Comparison of ENCODE assay signal across 19 cellular contexts in the genomic region with DNA sequence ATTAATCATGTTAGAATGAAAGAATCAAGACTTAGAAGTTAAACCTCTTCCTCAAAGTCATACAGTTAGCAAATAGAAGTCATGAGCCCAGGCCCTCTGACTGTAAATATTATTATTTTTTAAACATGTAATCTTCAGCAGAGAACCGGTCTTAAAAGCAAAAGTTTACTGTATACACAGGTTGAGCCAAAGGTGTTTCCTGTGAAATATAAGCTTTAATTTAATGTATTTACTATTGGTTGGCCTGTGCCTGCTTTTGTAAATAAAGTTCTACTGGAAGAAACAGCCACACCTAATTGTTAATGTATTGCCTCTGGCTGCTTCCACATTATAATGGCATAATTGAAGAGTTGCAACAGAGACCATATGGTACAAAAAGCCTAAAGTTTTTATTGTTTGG.
A peak's percentile ranks its signal among the peaks of the same experiment; 100 is the strongest.
DNase-seq lines count a peak whose midpoint lies in the region; ATAC-seq, FAIRE-seq and TF ChIP-seq lines count a peak whose summit lies in the region.
"Had no signal": no experiment of that assay in that cellular context is flagged by ENCODE, and none has a peak within 500 bp of the region (broad histone marks: within the 10 kb centered on the region; RNA-seq: fewer than 3 reads in every experiment).

No MANE protein-coding gene starts in this region.

- no peak overlapping the region for H3K9ac ChIP-seq in HCT116 (ENCODE audit: low read length)
- H3K9ac ChIP-seq: BLaER1 had no signal

- intact Hi-C loops in HCT116 (cut with micrococcal nuclease): no loop called here
- intact Hi-C loops in PC-9 (cut with micrococcal nuclease; ENCODE audit: unreplicated experiment): no loop called here
- intact Hi-C loops in left colon (cut with DNase I, micrococcal nuclease): no loop called here

- TF ChIP-seq POLR2A in HCT116 (IDR thresholded peaks at IDR 0.05; ENCODE audit: borderline replicate concordance, extremely low read depth, insufficient read depth, insufficient read length) (no peak), suprapubic skin (IDR thresholded peaks at IDR 0.05) (no peak)

- TF ChIP-seq CTCF in HCT116 (IDR thresholded peaks at IDR 0.05 in 2 of 3, conservative IDR thresholded peaks at IDR 0.05 in 1 of 3; ENCODE audit: borderline replicate concordance in 1 of 3, insufficient read depth in 1 of 3, low read depth in 2 of 3, low read length in 2 of 3): no peak
- no peak for TF ChIP-seq CTCF in PC-9 (conservative IDR thresholded peaks at IDR 0.05)
- TF ChIP-seq CTCF in suprapubic skin (IDR thresholded peaks at IDR 0.05): no peak

- TF ChIP-seq RAD21 in HCT116 (IDR thresholded peaks at IDR 0.05; ENCODE audit: low read depth): no peak

- CTCF ChIA-PET in HCT116 (lab: Charles Lee): no interaction called here
- CTCF ChIA-PET in PC-9 (lab: Charles Lee): no interaction called here

- no peaks in the 10 kb centered on the region for H3K9me2 ChIP-seq in HCT116 (ENCODE audit: insufficient read depth)
- no peaks in the 10 kb centered on the region for H3K9me2 ChIP-seq in PC-9 (ENCODE audit: insufficient read depth)

- H3K9me3 ChIP-seq in HCT116 (ENCODE audit: control insufficient read depth in 1 of 2, insufficient read depth in 1 of 2, low read depth in 1 of 2, low read length in 2 of 2): no peaks in the 10 kb centered on the region
- no peaks in the 10 kb centered on the region for H3K9me3 ChIP-seq in PC-9 (ENCODE audit: insufficient read depth, low read depth)
- H3K9me3 ChIP-seq in suprapubic skin: no peaks in the 10 kb centered on the region
- no peaks in the 10 kb centered on the region for H3K9me3 ChIP-seq in small intestine (ENCODE audit: control insufficient read depth, low read depth)
- H3K9me3 ChIP-seq: BLaER1 had no signal

- POLR2A ChIA-PET in HCT116 (lab: Charles Lee) (no interaction called here), PC-9 (lab: Charles Lee; ENCODE audit: unreplicated experiment) (no interaction called here)

- FAIRE-seq in small intestine (lab: Jason Lieb, UNC): no peak
- FAIRE-seq: D721Med had no signal

- H3K4me2 ChIP-seq in HCT116 (ENCODE audit: low read length) (no peak overlapping the region), PC-9 (no peak overlapping the region; the same call in 1 of the 2 replicates)
- H3K4me2 ChIP-seq: BLaER1 had no signal

- no peaks in the 10 kb centered on the region for H3K27me3 ChIP-seq in HCT116 (ENCODE audit: insufficient read depth, low read length)
- no peaks in the 10 kb centered on the region for H3K27me3 ChIP-seq in PC-9 (ENCODE audit: insufficient read depth, low read depth)
- no peaks in the 10 kb centered on the region for H3K27me3 ChIP-seq in suprapubic skin
- no peaks in the 10 kb centered on the region for H3K27me3 ChIP-seq in small intestine (ENCODE audit: control insufficient read depth in 2 of 2, insufficient read depth in 2 of 2, low read length in 2 of 2)
- H3K27me3 ChIP-seq: BLaER1 had no signal

- H3K27ac ChIP-seq in HCT116 (ENCODE audit: low read depth, low read length) (no peak overlapping the region), PC-9 (peak overlapping the region; percentile 75), suprapubic skin (no peak overlapping the region), small intestine (ENCODE audit: low read depth in 1 of 2, low read length in 1 of 2) (no peak overlapping the region)
- H3K27ac ChIP-seq: BLaER1 had no signal

- H3K4me1 ChIP-seq in HCT116 (ENCODE audit: control insufficient read depth in 1 of 2, insufficient read depth in 2 of 2, low read length in 2 of 2) (peaks cover 0 to 11% of the 10 kb centered on the region in 2 experiments; a peak in 1 of 4 replicates), PC-9 (replicated peaks; ENCODE audit: insufficient read depth) (peaks cover 24% of the 10 kb centered on the region), suprapubic skin (peaks cover 6% of the 10 kb centered on the region), small intestine (ENCODE audit: control insufficient read depth in 2 of 2, insufficient read depth in 1 of 2, low read depth in 1 of 2, low read length in 1 of 2) (peaks cover 0 to 3% of the 10 kb centered on the region in 2 donors)

- no peak for TF ChIP-seq EP300 in suprapubic skin (IDR thresholded peaks at IDR 0.05)

- H2AFZ ChIP-seq in HCT116 (ENCODE audit: low read depth, low read length, poor library complexity, severe bottlenecking) (peak overlapping the region; percentile 40), PC-9 (no peak overlapping the region)

- RAD21 ChIA-PET in HCT116 (lab: Charles Lee; ENCODE audit: low non-redundant PET in 1 of 2, low total read pairs in 2 of 2, uncharacterized antibody in 2 of 2, unreplicated experiment in 2 of 2): no interaction called here

- BruUV-seq in HCT116 (replicated peaks; lab: Mats Ljungman, UMichigan) (no TSS peak), PC-9 (replicated peaks; lab: Mats Ljungman, UMichigan) (no TSS peak)

- H3K79me2 ChIP-seq in HCT116 (ENCODE audit: insufficient read depth, low read length) (no peaks in the 10 kb centered on the region), PC-9 (ENCODE audit: low read depth) (no peaks in the 10 kb centered on the region)

- 39% methylated on average over 1 of the region's 1 CpG for WGBS in suprapubic skin
- 64 to 83% (median 74%) methylated on average over 1 of the region's 1 CpG for WGBS in small intestine, 3 donors

- DNase-seq in NCI-H2171 treated with DMSO at 0.1 percent for 48 hours (lab: John Stamatoyannopoulos, UW) (peak; percentile 4), NCI-H2171 (lab: John Stamatoyannopoulos, UW) (no peak), HCT116 (ENCODE audit: low read depth, low spot score) (no peak), PC-9 (no peak), left colon (no peak), suprapubic skin (ENCODE audit: low spot score in 2 of 2) (no peak), small intestine (no peak), HUDEP-2 (lab: John Stamatoyannopoulos, UW; ENCODE audit: unreplicated experiment in 76 of 76) (no peak)
- DNase-seq: CD8-positive, alpha-beta T cell; GDM1; H9; NCI-H187 treated with DMSO at 0.1 percent for 48 hours; NCI-H446 treated with DMSO at 0.1 percent for 48 hours; NCI-H774; RPMI8226; SIG-M5; T-helper 1 cell had no signal

- H3K4me3 ChIP-seq in HCT116 (replicated peaks in 1 of 2; ENCODE audit: low read depth in 1 of 2, low read length in 2 of 2) (no peak overlapping the region), PC-9 (no peak overlapping the region), suprapubic skin (no peak overlapping the region), small intestine (ENCODE audit: low read depth in 1 of 2, low read length in 2 of 2) (no peak overlapping the region)
- H3K4me3 ChIP-seq: BLaER1 had no signal

- ATAC-seq in HCT116 (no peak), left colon (peak; percentile 64)
- ATAC-seq: CD8-positive, alpha-beta T cell had no signal

- H3K36me3 ChIP-seq in HCT116 (ENCODE audit: control insufficient read depth in 1 of 2, insufficient read depth in 2 of 2, low read length in 2 of 2): no peaks in the 10 kb centered on the region
- H3K36me3 ChIP-seq in PC-9 (ENCODE audit: low read depth): no peaks in the 10 kb centered on the region
- no peaks in the 10 kb centered on the region for H3K36me3 ChIP-seq in suprapubic skin
- H3K36me3 ChIP-seq in small intestine (ENCODE audit: control insufficient read depth in 2 of 2, insufficient read depth in 2 of 2, low read length in 2 of 2): no peaks in the 10 kb centered on the region
- H3K36me3 ChIP-seq: BLaER1 had no signal

- H4K20me1 ChIP-seq in HCT116 (ENCODE audit: insufficient read depth): no peaks in the 10 kb centered on the region
- H4K20me1 ChIP-seq in PC-9 (ENCODE audit: insufficient read depth): no peaks in the 10 kb centered on the region
- H4K20me1 ChIP-seq: BLaER1 had no signal

- H3F3A ChIP-seq in PC-9 (ENCODE audit: insufficient read depth, low read depth): peaks cover 5% of the 10 kb centered on the region; the same call in 1 of the 2 replicates

TF ChIP-seq in HCT116, 20 proteins besides CTCF, POLR2A, EP300 and RAD21:
- TF ChIP-seq POLR2AphosphoS5 (IDR thresholded peaks at IDR 0.05; ENCODE audit: low read depth, low read length) (no peak), ZNF274 (IDR thresholded peaks at IDR 0.05; ENCODE audit: low read depth, low read length) (no peak), JUND (IDR thresholded peaks at IDR 0.05) (no peak), CEBPB (IDR thresholded peaks at IDR 0.05; ENCODE audit: low read depth) (no peak), EZH2 (IDR thresholded peaks at IDR 0.05) (no peak)
- TF ChIP-seq, protein P1, sequence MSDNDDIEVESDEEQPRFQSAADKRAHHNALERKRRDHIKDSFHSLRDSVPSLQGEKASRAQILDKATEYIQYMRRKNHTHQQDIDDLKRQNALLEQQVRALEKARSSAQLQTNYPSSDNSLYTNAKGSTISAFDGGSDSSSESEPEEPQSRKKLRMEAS (IDR thresholded peaks at IDR 0.05): no peak
- TF ChIP-seq, protein P2, sequence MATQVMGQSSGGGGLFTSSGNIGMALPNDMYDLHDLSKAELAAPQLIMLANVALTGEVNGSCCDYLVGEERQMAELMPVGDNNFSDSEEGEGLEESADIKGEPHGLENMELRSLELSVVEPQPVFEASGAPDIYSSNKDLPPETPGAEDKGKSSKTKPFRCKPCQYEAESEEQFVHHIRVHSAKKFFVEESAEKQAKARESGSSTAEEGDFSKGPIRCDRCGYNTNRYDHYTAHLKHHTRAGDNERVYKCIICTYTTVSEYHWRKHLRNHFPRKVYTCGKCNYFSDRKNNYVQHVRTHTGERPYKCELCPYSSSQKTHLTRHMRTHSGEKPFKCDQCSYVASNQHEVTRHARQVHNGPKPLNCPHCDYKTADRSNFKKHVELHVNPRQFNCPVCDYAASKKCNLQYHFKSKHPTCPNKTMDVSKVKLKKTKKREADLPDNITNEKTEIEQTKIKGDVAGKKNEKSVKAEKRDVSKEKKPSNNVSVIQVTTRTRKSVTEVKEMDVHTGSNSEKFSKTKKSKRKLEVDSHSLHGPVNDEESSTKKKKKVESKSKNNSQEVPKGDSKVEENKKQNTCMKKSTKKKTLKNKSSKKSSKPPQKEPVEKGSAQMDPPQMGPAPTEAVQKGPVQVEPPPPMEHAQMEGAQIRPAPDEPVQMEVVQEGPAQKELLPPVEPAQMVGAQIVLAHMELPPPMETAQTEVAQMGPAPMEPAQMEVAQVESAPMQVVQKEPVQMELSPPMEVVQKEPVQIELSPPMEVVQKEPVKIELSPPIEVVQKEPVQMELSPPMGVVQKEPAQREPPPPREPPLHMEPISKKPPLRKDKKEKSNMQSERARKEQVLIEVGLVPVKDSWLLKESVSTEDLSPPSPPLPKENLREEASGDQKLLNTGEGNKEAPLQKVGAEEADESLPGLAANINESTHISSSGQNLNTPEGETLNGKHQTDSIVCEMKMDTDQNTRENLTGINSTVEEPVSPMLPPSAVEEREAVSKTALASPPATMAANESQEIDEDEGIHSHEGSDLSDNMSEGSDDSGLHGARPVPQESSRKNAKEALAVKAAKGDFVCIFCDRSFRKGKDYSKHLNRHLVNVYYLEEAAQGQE (IDR thresholded peaks at IDR 0.05; ENCODE audit: low read depth): no peak
